ENCODE assay signal across 19 cellular contexts in the genomic region with DNA sequence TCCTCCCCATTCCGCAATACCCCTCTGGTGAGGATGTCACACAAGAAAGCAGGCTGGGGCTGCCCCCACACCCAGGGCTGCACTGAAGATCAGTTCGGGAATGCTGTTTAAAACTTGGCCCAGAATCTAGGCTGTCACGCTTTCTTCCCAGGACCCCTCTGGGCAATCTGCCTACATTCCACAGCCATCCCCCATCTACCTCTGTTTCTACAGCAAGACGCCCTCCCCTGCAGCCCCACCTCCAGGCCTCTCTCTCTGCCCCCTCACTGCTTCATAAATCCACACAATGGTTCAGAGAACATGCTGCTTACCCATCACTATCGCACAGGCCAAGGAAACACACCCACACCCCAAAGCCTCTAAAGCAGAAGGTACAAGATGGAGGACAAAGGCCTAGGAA. TPM values are rescaled to one million over a fixed set of nuclear protein-coding genes. Genes with fewer than 3 reads are reported as not detected.
DNase-seq lines count a peak whose midpoint lies in the region; ATAC-seq and TF ChIP-seq lines count a peak whose summit lies in the region.
"Had no signal": no experiment of that assay in that cellular context is flagged by ENCODE, and none has a peak within 500 bp of the region (broad histone marks: within the 10 kb centered on the region; RNA-seq: fewer than 3 reads in every experiment).

No MANE protein-coding gene starts in this region.

- DNase-seq in activated naive CD4-positive, alpha-beta T cell treated with anti-CD3 and anti-CD28 coated beads for 36 hours: no peak
- DNase-seq in amniotic epithelial cell (ENCODE audit: low read depth) (peak; percentile 24), kidney tubule cell (ENCODE audit: low spot score) (peak; percentile 37), body of pancreas (no peak), tibial nerve (ENCODE audit: low spot score in 2 of 2) (no peak)
- DNase-seq in stimulated activated naive B cell treated with anti-CD40 and anti-IgM and Interleukin-4, amounts not matched to agents 10 μg/mL and 1 μg/mL and 100 μg/mL, for 72 hours: no peak
- DNase-seq: activated CD4-positive, alpha-beta memory T cell treated with anti-CD3 and anti-CD28 coated beads for 36 hours; brain microvascular endothelial cell; EL; kidney; NCI-H1048; NCI-H82; Peyer's patch; spleen; stimulated activated naive CD4-positive, alpha-beta T cell had no signal

- H3K27me3 ChIP-seq in body of pancreas (no peaks in the 10 kb centered on the region), tibial nerve (no peaks in the 10 kb centered on the region)
- H3K27me3 ChIP-seq: brain microvascular endothelial cell, hepatocyte, Peyer's patch, spleen had no signal

- peak overlapping the region; percentile 47 for H3K27ac Mint-ChIP-seq in activated naive CD4-positive, alpha-beta T cell treated with anti-CD3 and anti-CD28 coated beads, Interleukin-2, amount 50 U/mL, for 24 hours
- H3K27ac Mint-ChIP-seq in activated naive CD4-positive, alpha-beta T cell treated with anti-CD3 and anti-CD28 coated beads for 36 hours: no peak overlapping the region
- H3K27ac Mint-ChIP-seq in stimulated activated naive B cell treated with anti-CD40 and anti-IgM and Interleukin-4, amounts not matched to agents 10 μg/mL and 1 μg/mL and 100 μg/mL, for 72 hours: peak overlapping the region; percentile 56
- H3K27ac Mint-ChIP-seq: activated CD4-positive, alpha-beta memory T cell treated with anti-CD3 and anti-CD28 coated beads for 36 hours had no signal

- no peak for TF ChIP-seq EP300 in tibial nerve (IDR thresholded peaks at IDR 0.05)

- CTCF ChIA-PET in activated naive CD4-positive, alpha-beta T cell treated with anti-CD3 and anti-CD28 coated beads for 36 hours (lab: Charles Lee): no interaction called here

- H3K4me1 ChIP-seq in body of pancreas (peaks cover 25% of the 10 kb centered on the region), tibial nerve (peaks cover 0 to 54% (median 13%) of the 10 kb centered on the region in 4 donors)

- no peak overlapping the region for H3K4me3 ChIP-seq in body of pancreas
- no peak overlapping the region for H3K4me3 ChIP-seq in tibial nerve
- H3K4me3 ChIP-seq: hepatocyte, K562, Peyer's patch, spleen had no signal

- H3K36me3 ChIP-seq in body of pancreas (replicated peaks in 1 of 2; ENCODE audit: insufficient read depth in 1 of 2, low read depth in 2 of 2) (peaks cover 0 to 8% of the 10 kb centered on the region in 2 donors), tibial nerve (peaks cover 0 to 55% (median 11%) of the 10 kb centered on the region in 3 donors)

- H3K27ac ChIP-seq in body of pancreas: no peak overlapping the region
- no peak overlapping the region for H3K27ac ChIP-seq in tibial nerve
- H3K27ac ChIP-seq: brain microvascular endothelial cell, hepatocyte, Peyer's patch, spleen had no signal

- no peaks in the 10 kb centered on the region for H3K27me3 Mint-ChIP-seq in activated naive CD4-positive, alpha-beta T cell treated with anti-CD3 and anti-CD28 coated beads, Interleukin-2, amount 50 U/mL, for 24 hours
- no peaks in the 10 kb centered on the region for H3K27me3 Mint-ChIP-seq in activated naive CD4-positive, alpha-beta T cell treated with anti-CD3 and anti-CD28 coated beads for 36 hours (ENCODE audit: low read depth)
- no peaks in the 10 kb centered on the region for H3K27me3 Mint-ChIP-seq in stimulated activated naive B cell treated with anti-CD40 and anti-IgM and Interleukin-4, amounts not matched to agents 10 μg/mL and 1 μg/mL and 100 μg/mL, for 72 hours
- H3K27me3 Mint-ChIP-seq: activated CD4-positive, alpha-beta memory T cell treated with anti-CD3 and anti-CD28 coated beads for 36 hours had no signal

- TF ChIP-seq POLR2A in body of pancreas (IDR thresholded peaks at IDR 0.05): no peak
- no peak for TF ChIP-seq POLR2A in tibial nerve (IDR thresholded peaks at IDR 0.05)

- H3K4me3 Mint-ChIP-seq in activated naive CD4-positive, alpha-beta T cell treated with anti-CD3 and anti-CD28 coated beads, Interleukin-2, amount 50 U/mL, for 24 hours: no peak overlapping the region
- no peak overlapping the region for H3K4me3 Mint-ChIP-seq in activated naive CD4-positive, alpha-beta T cell treated with anti-CD3 and anti-CD28 coated beads for 36 hours
- no peak overlapping the region for H3K4me3 Mint-ChIP-seq in stimulated activated naive B cell treated with anti-CD40 and anti-IgM and Interleukin-4, amounts not matched to agents 10 μg/mL and 1 μg/mL and 100 μg/mL, for 72 hours
- H3K4me3 Mint-ChIP-seq: activated CD4-positive, alpha-beta memory T cell treated with anti-CD3 and anti-CD28 coated beads for 36 hours had no signal

- H3K4me1 Mint-ChIP-seq in activated naive CD4-positive, alpha-beta T cell treated with anti-CD3 and anti-CD28 coated beads, Interleukin-2, amount 50 U/mL, for 24 hours: peaks cover 25% of the 10 kb centered on the region
- H3K4me1 Mint-ChIP-seq in activated naive CD4-positive, alpha-beta T cell treated with anti-CD3 and anti-CD28 coated beads for 36 hours (ENCODE audit: low read depth): peaks cover 16% of the 10 kb centered on the region
- peaks cover 11 to 17% of the 10 kb centered on the region in 2 donors for H3K4me1 Mint-ChIP-seq in stimulated activated naive B cell treated with anti-CD40 and anti-IgM and Interleukin-4, amounts not matched to agents 10 μg/mL and 1 μg/mL and 100 μg/mL, for 72 hours

- TF ChIP-seq CTCF in body of pancreas (IDR thresholded peaks at IDR 0.05): no peak
- no peak for TF ChIP-seq CTCF in tibial nerve (IDR thresholded peaks at IDR 0.05)

- no peaks in the 10 kb centered on the region for H3K9me3 ChIP-seq in body of pancreas
- no peaks in the 10 kb centered on the region for H3K9me3 ChIP-seq in tibial nerve
- H3K9me3 ChIP-seq: Peyer's patch, spleen had no signal

- peaks cover 13% of the 10 kb centered on the region for H3K36me3 Mint-ChIP-seq in activated naive CD4-positive, alpha-beta T cell treated with anti-CD3 and anti-CD28 coated beads, Interleukin-2, amount 50 U/mL, for 24 hours
- peaks cover 17% of the 10 kb centered on the region for H3K36me3 Mint-ChIP-seq in activated naive CD4-positive, alpha-beta T cell treated with anti-CD3 and anti-CD28 coated beads for 36 hours (ENCODE audit: low read depth)
- H3K36me3 Mint-ChIP-seq in stimulated activated naive B cell treated with anti-CD40 and anti-IgM and Interleukin-4, amounts not matched to agents 10 μg/mL and 1 μg/mL and 100 μg/mL, for 72 hours: peaks cover 68 to 70% of the 10 kb centered on the region in 2 donors

- 82 to 89% methylated on average over 5 of the region's 5 CpGs for WGBS in body of pancreas, 2 donors
- 58 to 59% methylated on average over 5 of the region's 5 CpGs for WGBS in tibial nerve, 2 donors

- ATAC-seq in stimulated activated naive B cell treated with anti-CD40 and anti-IgM and Interleukin-4, amounts not matched to agents 10 μg/mL and 1 μg/mL and 100 μg/mL, for 72 hours (replicated peaks): no peak
- ATAC-seq in body of pancreas: no peak
- ATAC-seq in HG03342 (IDR thresholded peaks at IDR 0.05; ENCODE audit: unreplicated experiment): no peak
- ATAC-seq: K562 had no signal

- intact Hi-C loops in activated naive CD4-positive, alpha-beta T cell treated with anti-CD3 and anti-CD28 coated beads for 36 hours (cut with micrococcal nuclease): loop anchor here (10.0 kb wide), 1 partner anchor 338 kb away; no protein-coding TSS in a partner anchor
- intact Hi-C loops in body of pancreas (cut with DNase I): loop anchor here (10.0 kb wide), 2 partner anchors 128 to 218 kb away; no protein-coding TSS in a partner anchor

- H3K9me3 Mint-ChIP-seq in activated naive CD4-positive, alpha-beta T cell treated with anti-CD3 and anti-CD28 coated beads, Interleukin-2, amount 50 U/mL, for 24 hours: no peaks in the 10 kb centered on the region
- H3K9me3 Mint-ChIP-seq in activated naive CD4-positive, alpha-beta T cell treated with anti-CD3 and anti-CD28 coated beads for 36 hours: no peaks in the 10 kb centered on the region
- H3K9me3 Mint-ChIP-seq in stimulated activated naive B cell treated with anti-CD40 and anti-IgM and Interleukin-4, amounts not matched to agents 10 μg/mL and 1 μg/mL and 100 μg/mL, for 72 hours: no peaks in the 10 kb centered on the region
- H3K9me3 Mint-ChIP-seq: activated CD4-positive, alpha-beta memory T cell treated with anti-CD3 and anti-CD28 coated beads for 36 hours had no signal

RNA-seq across cellular contexts. Expression of gene XPNPEP1, which starts 36.0 kb away (rescaled TPM):
- total RNA-seq in activated naive CD4-positive, alpha-beta T cell treated with anti-CD3 and anti-CD28 coated beads for 36 hours: 10 to 100 TPM; 52.2 to 52.6 TPM
- total RNA-seq in body of pancreas (100 to 1,000 TPM in 1 of 2 donors, 10 to 100 TPM in 1; 77.6 to 104 TPM), tibial nerve (10 to 100 TPM; 41.0 to 99.3 (median 62.4) TPM)

Comparison
In these comparisons a context has a peak if more than half of its experiments do, and no peak if none do; other contexts are left out.
1. DNase-seq: peak in amniotic epithelial cell (single experiment) and kidney tubule cell (single experiment); none in activated naive CD4-positive, alpha-beta T cell treated with anti-CD3 and anti-CD28 coated beads for 36 hours (single experiment), stimulated activated naive B cell treated with anti-CD40 and anti-IgM and Interleukin-4, amounts not matched to agents 10 μg/mL and 1 μg/mL and 100 μg/mL, for 72 hours (single experiment), body of pancreas (0 of 4) and tibial nerve (0 of 2).